9 cellular contexts compared by ENCODE assay signal in the genomic region with DNA sequence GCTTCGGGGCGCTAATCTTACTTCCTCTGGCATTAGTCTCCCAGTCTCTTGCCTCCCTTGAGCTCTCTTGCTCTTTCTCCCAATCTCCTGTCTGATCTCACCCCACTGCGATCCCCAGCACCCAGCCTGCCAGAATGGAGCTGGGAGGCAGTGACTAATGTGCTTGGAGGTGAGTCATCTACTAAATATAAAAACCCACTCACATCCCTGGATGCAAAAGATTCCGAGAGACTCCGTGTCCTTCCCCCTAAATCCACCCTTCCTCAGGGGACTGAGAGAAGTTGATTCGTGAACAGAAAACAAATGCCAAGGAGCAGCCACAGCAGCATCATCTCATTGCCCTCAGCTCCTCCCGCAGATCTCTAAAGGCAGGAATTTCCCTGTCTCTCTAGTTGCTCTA. TPM values are rescaled to one million over a fixed set of nuclear protein-coding genes. Genes with fewer than 3 reads are reported as not detected.
DNase-seq lines count a peak whose midpoint lies in the region; ATAC-seq and TF ChIP-seq lines count a peak whose summit lies in the region.
"Had no signal": no experiment of that assay in that cellular context is flagged by ENCODE, and none has a peak within 500 bp of the region (broad histone marks: within the 10 kb centered on the region; RNA-seq: fewer than 3 reads in every experiment).

No MANE protein-coding gene starts in this region.

- H3K27ac ChIP-seq in angular gyrus (ENCODE audit: low read depth, low read length): peak overlapping the region; percentile 77
- H3K27ac ChIP-seq in heart left ventricle: peak overlapping the region in 2 of 12 donors; percentile 35 to 42
- no peak overlapping the region for H3K27ac ChIP-seq in stomach smooth muscle (ENCODE audit: low read length)

- no peak for TF ChIP-seq POLR2A in heart left ventricle (IDR thresholded peaks at IDR 0.05)

- peak; percentile 44 for DNase-seq in HK-2 (ENCODE audit: unreplicated experiment)
- peak in 2 of 5 donors; percentile 28 to 67 for DNase-seq in heart left ventricle
- DNase-seq in stimulated activated CD4-positive, alpha-beta T cell treated with anti-CD3 and anti-CD28 coated beads, Interleukin-4, amount 100 ng/mL, for 1 hour: no peak
- no peak for DNase-seq in activated naive CD4-positive, alpha-beta T cell treated with anti-CD3 and anti-CD28 coated beads, Interleukin-2, amount 50 U/mL, for 16 hours
- DNase-seq: NCI-H1048 had no signal

- no peaks in the 10 kb centered on the region for H3K36me3 ChIP-seq in heart left ventricle
- H3K36me3 ChIP-seq in stomach smooth muscle (ENCODE audit: control insufficient read depth in 2 of 2, insufficient read depth in 2 of 2, low read length in 2 of 2): no peaks in the 10 kb centered on the region

- no peak for TF ChIP-seq CTCF in heart left ventricle (IDR thresholded peaks at IDR 0.05)

- no peak overlapping the region for H3K4me3 ChIP-seq in heart left ventricle
- H3K4me3 ChIP-seq in stomach smooth muscle (ENCODE audit: low read length in 2 of 2): peak overlapping the region; percentile 24 to 35

- H3K4me1 ChIP-seq in heart left ventricle: peaks cover 0 to 10% (median 4%) of the 10 kb centered on the region in 12 donors
- H3K4me1 ChIP-seq in stomach smooth muscle (ENCODE audit: control insufficient read depth, insufficient read depth, low read length): peaks cover 23% of the 10 kb centered on the region

- H3K27me3 ChIP-seq in heart left ventricle: peaks cover 0 to 14% (median 0%) of the 10 kb centered on the region in 9 donors
- no peaks in the 10 kb centered on the region for H3K27me3 ChIP-seq in stomach smooth muscle (ENCODE audit: control insufficient read depth in 1 of 2, insufficient read depth in 2 of 2, low read length in 2 of 2)

- H3K9me3 ChIP-seq in heart left ventricle (no peaks in the 10 kb centered on the region), stomach smooth muscle (ENCODE audit: control insufficient read depth in 2 of 2, low read length in 2 of 2) (no peaks in the 10 kb centered on the region)

- intact Hi-C loops in heart left ventricle (cut with DNase I): no loop called here

- peak; percentile 77 to 89 (median 80) for ATAC-seq in heart left ventricle
- no peak for ATAC-seq in GM19035 (IDR thresholded peaks at IDR 0.05; ENCODE audit: unreplicated experiment)
- no peak for ATAC-seq in HG02678 (IDR thresholded peaks at IDR 0.05; ENCODE audit: unreplicated experiment)

- WGBS in heart left ventricle, 4 donors: 18 to 32% (median 25%) methylated on average over 7 of the region's 7 CpGs

- peak overlapping the region; percentile 33 to 47 for H3K9ac ChIP-seq in stomach smooth muscle (ENCODE audit: low read length in 2 of 2)

RNA-seq across cellular contexts. Expression of a gene that starts 45.7 kb away (rescaled TPM):
- 1 to 10 TPM in 8 of 9 donors, under 1 TPM in 1; 0.84 to 4.4 (median 2.5) TPM for total RNA-seq in heart left ventricle
- 1 to 10 TPM; 1.7 to 1.8 TPM for polyA plus RNA-seq in heart left ventricle

Comparison
In these comparisons a context has a peak if more than half of its experiments do, and no peak if none do; other contexts are left out.
1. ATAC-seq: peak in heart left ventricle (4 of 4); none in GM19035 (single experiment) and HG02678 (single experiment).
2. H3K4me3 ChIP-seq: peak in stomach smooth muscle (2 of 2); none in heart left ventricle (0 of 12).